ENCODE assay signal across 16 cellular contexts in the genomic region with DNA sequence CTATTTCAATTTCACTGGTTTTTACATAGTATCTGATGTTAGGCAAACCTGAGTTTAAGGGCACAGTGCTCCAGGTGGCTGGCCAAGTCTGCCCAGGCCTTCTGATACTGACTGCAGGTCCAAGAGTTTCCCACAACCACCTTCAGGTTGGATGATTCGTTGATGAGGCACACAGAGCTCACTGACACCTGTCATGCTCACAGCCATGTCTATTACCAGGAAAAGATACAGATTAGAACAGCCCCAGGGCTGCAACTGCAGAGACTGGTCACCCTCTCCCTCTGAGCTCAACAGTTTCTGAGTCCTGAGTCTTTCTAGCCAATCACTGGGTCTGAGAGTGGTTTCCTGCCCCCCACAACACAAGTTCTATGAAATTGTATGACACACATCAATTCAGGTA. TPM values are rescaled to one million over a fixed set of nuclear protein-coding genes. Genes with fewer than 3 reads are reported as not detected.
DNase-seq lines count a peak whose midpoint lies in the region; ATAC-seq, FAIRE-seq and TF ChIP-seq lines count a peak whose summit lies in the region.
"Had no signal": no experiment of that assay in that cellular context is flagged by ENCODE, and none has a peak within 500 bp of the region (broad histone marks: within the 10 kb centered on the region; RNA-seq: fewer than 3 reads in every experiment).

No MANE protein-coding gene starts in this region.

- H3K4me2 ChIP-seq in keratinocyte (ENCODE audit: control insufficient read depth, extremely low read depth, insufficient read depth, low read depth, low read length) = no peak overlapping the region

- no peak overlapping the region for H3K27ac ChIP-seq in keratinocyte (ENCODE audit: control insufficient read depth, insufficient read depth, low read length)
- H3K27ac ChIP-seq in upper lobe of right lung = no peak overlapping the region

- no peak for FAIRE-seq in bronchial epithelial cell (lab: Jason Lieb, UNC)
- FAIRE-seq in keratinocyte (lab: Jason Lieb, UNC) = peak; percentile 13
- FAIRE-seq: GM19239 had no signal

- no peak for TF ChIP-seq CTCF in bronchial epithelial cell (IDR thresholded peaks at IDR 0.05; ENCODE audit: insufficient read depth, low read length, severe bottlenecking)
- TF ChIP-seq CTCF in keratinocyte (optimal IDR thresholded peaks at IDR 0.05 in 1 of 3, IDR thresholded peaks at IDR 0.05 in 1 of 3, conservative IDR thresholded peaks at IDR 0.05 in 1 of 3; ENCODE audit: extremely low read depth in 1 of 3, insufficient read depth in 2 of 3, low read length in 3 of 3) = no peak
- TF ChIP-seq CTCF in upper lobe of right lung (IDR thresholded peaks at IDR 0.05) = no peak

- intact Hi-C loops in cardiac septum (cut with DNase I) = no loop called here
- intact Hi-C loops in Right ventricle myocardium superior (cut with DNase I) = no loop called here
- intact Hi-C loops in upper lobe of right lung (cut with DNase I) = no loop called here

- peaks cover 14% of the 10 kb centered on the region for H3K36me3 ChIP-seq in bronchial epithelial cell (ENCODE audit: control insufficient read depth, insufficient read depth, low read length)
- peaks cover 22 to 40% of the 10 kb centered on the region in 2 experiments for H3K36me3 ChIP-seq in keratinocyte (ENCODE audit: control insufficient read depth in 2 of 2, extremely low read depth in 1 of 2, insufficient read depth in 2 of 2, low read length in 2 of 2)
- H3K36me3 ChIP-seq in upper lobe of right lung = no peaks in the 10 kb centered on the region

- dilution Hi-C loops in keratinocyte (cut with MboI; ENCODE audit: extremely low pct_ligation_motif_present, low sequenced_read_pairs) = no loop called here

- H3K9ac ChIP-seq in keratinocyte (ENCODE audit: control insufficient read depth, extremely low read depth, insufficient read depth, low read length) = no peak overlapping the region

- ATAC-seq in Right ventricle myocardium superior (ENCODE audit: poor library complexity) (no peak), upper lobe of right lung (no peak)
- ATAC-seq: K562 had no signal

- H3K79me2 ChIP-seq in keratinocyte (ENCODE audit: control insufficient read depth, insufficient read depth, low read length) = peaks cover 26% of the 10 kb centered on the region

- H3K4me3 ChIP-seq in bronchial epithelial cell (ENCODE audit: low read depth, low read length) (no peak overlapping the region), keratinocyte (ENCODE audit: control insufficient read depth in 2 of 3, extremely low read depth in 1 of 3, insufficient read depth in 2 of 3, low read depth in 1 of 3, low read length in 3 of 3) (no peak overlapping the region), upper lobe of right lung (no peak overlapping the region)
- H3K4me3 ChIP-seq: K562 had no signal

- H4K20me1 ChIP-seq in keratinocyte (ENCODE audit: control insufficient read depth, extremely low read depth, insufficient read depth, low read length) = peaks cover 3% of the 10 kb centered on the region

- DNase-seq in cardiac septum (ENCODE audit: low spot score) = peak; percentile 17
- no peak for DNase-seq in Right ventricle myocardium superior
- peak; percentile 79 for DNase-seq in bronchial epithelial cell (ENCODE audit: low read depth)
- DNase-seq in keratinocyte (ENCODE audit: low read depth, low spot score) = peak; percentile 9
- peak; percentile 7 for DNase-seq in upper lobe of right lung
- DNase-seq in activated gamma-delta T cell treated with Interleukin-2 at 50 U/mL for 16 hours = no peak
- no peak for DNase-seq in AG08395 (ENCODE audit: low spot score)
- DNase-seq: Caco-2, MV-4-11, NCI-H1417, NCI-H187 treated with DMSO at 0.1 percent for 48 hours, NCI-H2171, NCI-H446, OCI-M1 had no signal

- H2AFZ ChIP-seq in keratinocyte (ENCODE audit: control insufficient read depth, low read length) = no peak overlapping the region

- H3K9me1 ChIP-seq in keratinocyte (ENCODE audit: control insufficient read depth, extremely low read depth, insufficient read depth, low read length) = no peaks in the 10 kb centered on the region

- H3K4me1 ChIP-seq in keratinocyte (ENCODE audit: control insufficient read depth, extremely low read depth, insufficient read depth, low read length) (no peaks in the 10 kb centered on the region), upper lobe of right lung (no peaks in the 10 kb centered on the region)
- H3K4me1 ChIP-seq: Caco-2 had no signal

- H3K9me3 ChIP-seq in keratinocyte (ENCODE audit: control insufficient read depth, low read depth, low read length) (no peaks in the 10 kb centered on the region), upper lobe of right lung (peaks cover 4% of the 10 kb centered on the region)

- H3K27me3 ChIP-seq in bronchial epithelial cell (ENCODE audit: control insufficient read depth, insufficient read depth, low read length) = no peaks in the 10 kb centered on the region
- H3K27me3 ChIP-seq in keratinocyte (ENCODE audit: control insufficient read depth, extremely low read depth, insufficient read depth, low read length) = no peaks in the 10 kb centered on the region
- no peaks in the 10 kb centered on the region for H3K27me3 ChIP-seq in upper lobe of right lung

RNA-seq across cellular contexts. Expression of a gene that starts 37.2 kb away (rescaled TPM):
- 8.5 TPM for total RNA-seq in cardiac septum
- total RNA-seq in Right ventricle myocardium superior = 5.0 TPM
- total RNA-seq in bronchial epithelial cell = 36.7 and 47.9 TPM in 2 replicates
- 70.6 to 81.0 TPM (median 76.3 TPM) in 3 replicates for polyA plus RNA-seq in keratinocyte
- 25.0 TPM for polyA plus RNA-seq in keratinocyte (2011; ENCODE audit: low read depth)
- polyA plus RNA-seq in keratinocyte (2011; cell fraction: cytosol; rRNA removed) = 37.0 and 40.4 TPM in 2 replicates
- polyA plus RNA-seq in keratinocyte (2011; cell fraction: nucleus; rRNA removed) = 88.4 and 98.8 TPM in 2 replicates
- 21.6 and 65.3 TPM in 2 replicates for polyA plus RNA-seq in keratinocyte (2012; ENCODE audit: low replicate concordance)
- 93.4 to 102 TPM (median 95.1 TPM) in 3 replicates for polyA minus RNA-seq in keratinocyte
- 72.3 TPM for polyA minus RNA-seq in keratinocyte (2011; cell fraction: cytosol; rRNA and poly(A)+ RNA removed)
- 70.5 and 110 TPM in 2 replicates for polyA minus RNA-seq in keratinocyte (2011; cell fraction: nucleus; rRNA and poly(A)+ RNA removed)
- total RNA-seq in upper lobe of right lung = 10.8 TPM

Comparison
In these comparisons a context has a peak if more than half of its experiments do, and no peak if none do; other contexts are left out.
1. DNase-seq: peak in cardiac septum (single experiment), bronchial epithelial cell (single experiment), keratinocyte (single experiment) and upper lobe of right lung (single experiment); none in Right ventricle myocardium superior (single experiment), activated gamma-delta T cell treated with Interleukin-2 at 50 U/mL for 16 hours (single experiment) and AG08395 (single experiment).